In genomic region chr3:58333206-58334012, GRCh38 we compare ENCODE assay signal across 8 cellular contexts. TPM values are rescaled to one million over a fixed set of nuclear protein-coding genes. Genes with fewer than 3 reads are reported as not detected.
DNase-seq lines count a peak whose midpoint lies in the region; ATAC-seq lines count a peak whose summit lies in the region.

No MANE protein-coding gene starts in this region.

- CTCF ChIA-PET in CD4-positive, alpha-beta memory T cell (lab: Charles Lee; ENCODE audit: partially characterized antibody): interaction anchor here (1.0 to 6.2 kb wide), 8 partner anchors 12 to 162 kb away, joined by 3 to 50 read pairs (median 5); partner anchors contain the start of genes HTD2, KCTD6 and RPP14

- ATAC-seq in GM19397 (IDR thresholded peaks at IDR 0.05; ENCODE audit: unreplicated experiment): peak; percentile 32
- ATAC-seq in HG03460 (IDR thresholded peaks at IDR 0.05; ENCODE audit: unreplicated experiment): peak; percentile 46

- H3K9me3 ChIP-seq in CD4-positive, alpha-beta memory T cell (ENCODE audit: control insufficient read depth in 1 of 2, low read length in 2 of 2): no peaks in the 10 kb centered on the region

- DNase-seq in CD4-positive, alpha-beta memory T cell: peak in 3 of 5 donors; percentile 6 to 20 (median 16)
- DNase-seq in T-helper 1 cell (peak in 4 of 5 donors; percentile 7 to 55 (median 12)), caudate nucleus (lab: John Stamatoyannopoulos, UW) (peak in 26 of 61 donors; percentile 6 to 57 (median 28)), kidney glomerular epithelial cell (lab: John Stamatoyannopoulos, UW) (peak; percentile 38), OCI-M2 (lab: John Stamatoyannopoulos, UW; ENCODE audit: unreplicated experiment) (no peak)
- DNase-seq in stimulated activated CD4-positive, alpha-beta T cell treated with anti-CD3 and anti-CD28 coated beads, Interleukin-2, amount 100 ng/mL, for 24 hours: peak; percentile 37 to 46

- H3K36me3 Mint-ChIP-seq in CD4-positive, alpha-beta memory T cell: peaks cover 5 to 6% of the 10 kb centered on the region in 2 donors

- peak overlapping the region; percentile 85 to 98 (median 95) for H3K27ac Mint-ChIP-seq in CD4-positive, alpha-beta memory T cell

- POLR2A ChIA-PET in CD4-positive, alpha-beta memory T cell (lab: Charles Lee; ENCODE audit: partially characterized antibody): interaction anchor here (2.5 to 3.6 kb wide), 3 partner anchors 27 to 159 kb away, joined by 9 to 33 read pairs (median 18); partner anchors contain the start of genes HTD2, KCTD6, PDHB and RPP14

- H3K36me3 ChIP-seq in CD4-positive, alpha-beta memory T cell (ENCODE audit: insufficient read depth, low read length): no peaks in the 10 kb centered on the region

- peaks cover 23 to 48% (median 33%) of the 10 kb centered on the region in 4 donors for H3K4me1 Mint-ChIP-seq in CD4-positive, alpha-beta memory T cell

- peak overlapping the region; percentile 29 to 46 for H3K4me3 ChIP-seq in CD4-positive, alpha-beta memory T cell (ENCODE audit: low read length in 2 of 2)

- H3K4me3 Mint-ChIP-seq in CD4-positive, alpha-beta memory T cell: peak overlapping the region; percentile 96 to 100 (median 100)

- intact Hi-C loops in CD4-positive, alpha-beta memory T cell (cut with micrococcal nuclease): loop anchor here (1.0 to 5.0 kb wide), 3 partner anchors 81 to 100 kb away; partner anchors contain the start of genes ABHD6 and PDHB

- H3K27ac ChIP-seq in CD4-positive, alpha-beta memory T cell (ENCODE audit: low read depth, low read length): peak overlapping the region; percentile 56
- H3K27ac ChIP-seq in caudate nucleus (ENCODE audit: low read depth, low read length): peak overlapping the region; percentile 97

- no peaks in the 10 kb centered on the region for H3K27me3 Mint-ChIP-seq in CD4-positive, alpha-beta memory T cell

- H3K27me3 ChIP-seq in CD4-positive, alpha-beta memory T cell (ENCODE audit: insufficient read depth, low read length): no peaks in the 10 kb centered on the region

- H3K4me1 ChIP-seq in CD4-positive, alpha-beta memory T cell (ENCODE audit: insufficient read depth, low read length): peaks cover 30% of the 10 kb centered on the region

- no peaks in the 10 kb centered on the region for H3K9me3 Mint-ChIP-seq in CD4-positive, alpha-beta memory T cell

RNA-seq across cellular contexts. Expression of gene PXK, which starts 0.7 kb away (rescaled TPM):
- 10 to 100 TPM; 20.0 to 20.2 TPM for total RNA-seq in CD4-positive, alpha-beta memory T cell
- polyA plus RNA-seq in CD4-positive, alpha-beta memory T cell: 10 to 100 TPM; 23.5 to 28.7 TPM

RNA-seq across cellular contexts. Expression of gene HTD2, which starts 27.1 kb away (rescaled TPM):
- total RNA-seq in CD4-positive, alpha-beta memory T cell: 10 to 100 TPM in 1 of 2 experiments, 1 to 10 TPM in 1; 9.2 to 10.5 TPM
- polyA plus RNA-seq in CD4-positive, alpha-beta memory T cell: 10 to 100 TPM; 25.1 to 28.8 TPM

RNA-seq across cellular contexts. Expression of gene RPP14, which starts 27.4 kb away (rescaled TPM):
- 10 to 100 TPM; 15.1 to 15.4 TPM for total RNA-seq in CD4-positive, alpha-beta memory T cell
- polyA plus RNA-seq in CD4-positive, alpha-beta memory T cell: 1 to 10 TPM; 6.1 to 6.3 TPM
